8 cellular contexts compared by ENCODE assay signal in the genomic region with DNA sequence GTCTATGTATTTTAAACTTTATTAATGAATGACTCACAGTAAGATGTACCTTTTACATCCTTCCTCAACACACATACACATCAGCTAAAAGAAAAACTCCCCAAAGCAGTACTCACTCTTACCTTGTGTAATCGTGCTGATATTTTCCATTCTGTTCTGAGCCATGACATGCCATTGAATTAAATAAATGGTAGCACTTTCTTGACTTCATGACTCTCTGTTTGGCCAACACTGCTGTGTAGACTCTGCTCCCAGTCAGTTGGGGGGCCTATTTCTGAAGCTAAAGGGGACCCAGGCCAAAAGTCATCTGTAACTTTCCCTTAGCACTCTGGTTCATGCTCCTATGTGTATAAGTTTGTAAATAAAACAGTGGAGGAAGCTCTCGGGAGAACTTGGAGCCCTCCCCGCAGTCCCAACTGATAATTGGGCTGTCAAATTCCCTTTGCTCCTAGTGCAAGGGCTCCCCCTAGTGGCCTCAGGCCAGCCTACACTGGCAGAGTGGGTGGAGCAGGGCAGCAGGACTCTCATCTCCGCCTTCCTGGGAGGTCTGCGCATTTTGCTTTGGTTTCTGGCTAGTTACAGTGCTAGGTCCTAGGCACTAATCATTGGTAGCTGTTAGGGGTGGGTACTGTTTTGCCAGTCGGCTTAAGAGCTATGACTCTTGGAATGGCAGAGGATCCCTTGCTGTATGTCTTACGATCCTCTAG. TPM values are rescaled to one million over a fixed set of nuclear protein-coding genes. Genes with fewer than 3 reads are reported as not detected.
A peak's percentile ranks its signal among the peaks of the same experiment; 100 is the strongest.
DNase-seq lines count a peak whose midpoint lies in the region; ATAC-seq and TF ChIP-seq lines count a peak whose summit lies in the region.

No MANE protein-coding gene starts in this region.

- in situ Hi-C loops in Caki2 (cut with HindIII; ENCODE audit: low pct_unique_long_range_greater_than_20kb, low sequenced_read_pairs) = no loop called here

- H3K4me1 Mint-ChIP-seq in naive B cell = no peaks in the 10 kb centered on the region
- H3K4me1 Mint-ChIP-seq in stimulated activated naive B cell treated with anti-CD40 and anti-IgM and Interleukin-4, amounts not matched to agents 10 μg/mL and 1 μg/mL and 100 μg/mL, for 72 hours = peaks cover 5% of the 10 kb centered on the region in 2 donors

- DNase-seq in Caki2 (ENCODE audit: low read depth) = peak; percentile 54
- peak; percentile 66 for DNase-seq in NOMO-1 treated with DMSO at 0.1 percent for 48 hours (lab: John Stamatoyannopoulos, UW; ENCODE audit: unreplicated experiment)
- peak; percentile 49 for DNase-seq in activated CD8-positive, alpha-beta memory T cell treated with anti-CD3 and anti-CD28 coated beads, Interleukin-2, amount 50 U/mL, for 4 hours
- no peak for DNase-seq in epithelial cell of proximal tubule (ENCODE audit: low read depth)
- DNase-seq in naive B cell = peak; percentile 39
- DNase-seq in stimulated activated naive B cell treated with anti-CD40 and anti-IgM and Interleukin-4, amounts not matched to agents 10 μg/mL and 1 μg/mL and 100 μg/mL, for 72 hours = peak; percentile 47

- ATAC-seq in GM19468 (IDR thresholded peaks at IDR 0.05; ENCODE audit: extremely low read depth, unreplicated experiment) (peak; percentile 77), HG03571 (IDR thresholded peaks at IDR 0.05; ENCODE audit: unreplicated experiment) (peak; percentile 75), naive B cell (ENCODE audit: low read depth in 2 of 2) (peak; percentile 37 to 51)
- ATAC-seq in stimulated activated naive B cell treated with anti-CD40 and anti-IgM and Interleukin-4, amounts not matched to agents 10 μg/mL and 1 μg/mL and 100 μg/mL, for 72 hours (replicated peaks) = peak; percentile 77 to 78

- no peak overlapping the region for H3K4me3 Mint-ChIP-seq in naive B cell
- H3K4me3 Mint-ChIP-seq in stimulated activated naive B cell treated with anti-CD40 and anti-IgM and Interleukin-4, amounts not matched to agents 10 μg/mL and 1 μg/mL and 100 μg/mL, for 72 hours = no peak overlapping the region

- no peak overlapping the region for H3K27ac Mint-ChIP-seq in naive B cell
- no peak overlapping the region for H3K27ac Mint-ChIP-seq in stimulated activated naive B cell treated with anti-CD40 and anti-IgM and Interleukin-4, amounts not matched to agents 10 μg/mL and 1 μg/mL and 100 μg/mL, for 72 hours

- H3K4me3 ChIP-seq in epithelial cell of proximal tubule (ENCODE audit: low read depth, low read length) = no peak overlapping the region

- H3K36me3 Mint-ChIP-seq in naive B cell = no peaks in the 10 kb centered on the region
- no peaks in the 10 kb centered on the region for H3K36me3 Mint-ChIP-seq in stimulated activated naive B cell treated with anti-CD40 and anti-IgM and Interleukin-4, amounts not matched to agents 10 μg/mL and 1 μg/mL and 100 μg/mL, for 72 hours

- peaks cover 0 to 1% (median 0%) of the 10 kb centered on the region in 7 donors for H3K9me3 Mint-ChIP-seq in naive B cell
- H3K9me3 Mint-ChIP-seq in stimulated activated naive B cell treated with anti-CD40 and anti-IgM and Interleukin-4, amounts not matched to agents 10 μg/mL and 1 μg/mL and 100 μg/mL, for 72 hours = no peaks in the 10 kb centered on the region

- peak; percentile 100 for TF ChIP-seq CTCF in epithelial cell of proximal tubule (conservative IDR thresholded peaks at IDR 0.05; ENCODE audit: low read depth, low read length)

- H3K27me3 Mint-ChIP-seq in naive B cell = peaks cover 9 to 40% (median 14%) of the 10 kb centered on the region in 3 donors
- peaks cover 24 to 34% of the 10 kb centered on the region in 2 donors for H3K27me3 Mint-ChIP-seq in stimulated activated naive B cell treated with anti-CD40 and anti-IgM and Interleukin-4, amounts not matched to agents 10 μg/mL and 1 μg/mL and 100 μg/mL, for 72 hours

RNA-seq across cellular contexts. Expression of a gene that starts 1.7 kb away (rescaled TPM):
- not detected in 2 replicates for total RNA-seq in Caki2 (2014; rRNA removed; shearing (Covaris generic); ENCODE audit: low replicate concordance)
- not detected in 2 replicates for total RNA-seq in epithelial cell of proximal tubule
- not detected for polyA plus RNA-seq in naive B cell (ENCODE audit: low read depth in 6 of 6)

RNA-seq across cellular contexts. Expression of a gene that starts 33.7 kb away (rescaled TPM):
- total RNA-seq in Caki2 (2014; rRNA removed; shearing (Covaris generic); ENCODE audit: low replicate concordance) = not detected in 2 replicates
- total RNA-seq in epithelial cell of proximal tubule = not detected in 2 replicates
- not detected for polyA plus RNA-seq in naive B cell (ENCODE audit: low read depth in 6 of 6)
